In genomic region chr15:22806156-22806555, GRCh38 we compare ENCODE assay signal across 18 cellular contexts. TPM values are rescaled to one million over a fixed set of nuclear protein-coding genes. Genes with fewer than 3 reads are reported as not detected.
DNase-seq lines count a peak whose midpoint lies in the region; ATAC-seq and TF ChIP-seq lines count a peak whose summit lies in the region.
"Had no signal": no experiment of that assay in that cellular context is flagged by ENCODE, and none has a peak within 500 bp of the region (broad histone marks: within the 10 kb centered on the region; RNA-seq: fewer than 3 reads in every experiment).

No MANE protein-coding gene starts in this region.

- intact Hi-C loops in Right ventricle myocardium inferior (cut with DNase I) = no loop called here
- intact Hi-C loops in right cardiac atrium (cut with DNase I) = no loop called here
- intact Hi-C loops in uterus (cut with DNase I; ENCODE audit: low total_unique reads) = no loop called here

- in situ Hi-C loops in GM13976 (cut with MboI; ENCODE audit: low sequenced_read_pairs, unreplicated experiment) = no loop called here

- DNase-seq in Right ventricle myocardium inferior (ENCODE audit: missing footprints) (peak; percentile 5), right cardiac atrium (no peak), foreskin melanocyte (peak; percentile 71), midbrain (lab: John Stamatoyannopoulos, UW) (peak; percentile 71), GM13976 (ENCODE audit: low spot score) (no peak), uterus (no peak), DMS79 (lab: John Stamatoyannopoulos, UW) (no peak)
- DNase-seq in stimulated activated naive CD4-positive, alpha-beta T cell (lab: John Stamatoyannopoulos, UW) = no peak
- DNase-seq: 8988T; CD8-positive, alpha-beta T cell; DND-41; GM23248; HCEC 1CT; KG1; NCI-H1436; NCI-H2029; NCI-H82; PC-9 had no signal

- no peaks in the 10 kb centered on the region for H3K36me3 ChIP-seq in uterus

- 93% methylated on average over 11 of the region's 11 CpGs for WGBS in right cardiac atrium

- H3K4me1 ChIP-seq in right cardiac atrium (ENCODE audit: control insufficient read depth, insufficient read depth, low read length) = peaks cover 4% of the 10 kb centered on the region
- H3K4me1 ChIP-seq in uterus = no peaks in the 10 kb centered on the region

- H3K27me3 ChIP-seq in right cardiac atrium (ENCODE audit: control insufficient read depth, insufficient read depth) = no peaks in the 10 kb centered on the region
- no peaks in the 10 kb centered on the region for H3K27me3 ChIP-seq in uterus

- ATAC-seq in Right ventricle myocardium inferior (no peak), right cardiac atrium (no peak)
- ATAC-seq: CD8-positive, alpha-beta T cell had no signal

- H3K4me3 ChIP-seq in right cardiac atrium (ENCODE audit: low read length) (no peak overlapping the region), uterus (no peak overlapping the region)
- H3K4me3 ChIP-seq: GM23248, PC-9 had no signal

- H3K9me3 ChIP-seq in right cardiac atrium (ENCODE audit: control insufficient read depth, low read length) (no peaks in the 10 kb centered on the region), uterus (no peaks in the 10 kb centered on the region)

- no peak for TF ChIP-seq CTCF in GM13976 (IDR thresholded peaks at IDR 0.05; ENCODE audit: borderline replicate concordance, control extremely low read depth, extremely low read depth, insufficient read depth, missing control alignments)
- no peak for TF ChIP-seq CTCF in uterus (IDR thresholded peaks at IDR 0.05)

- TF ChIP-seq POLR2A in uterus (IDR thresholded peaks at IDR 0.05) = no peak

- H3K27ac ChIP-seq in right cardiac atrium (ENCODE audit: low read length) = no peak overlapping the region
- no peak overlapping the region for H3K27ac ChIP-seq in uterus
- H3K27ac ChIP-seq: GM23248, PC-9 had no signal

RNA-seq across cellular contexts. Expression of gene NIPA1, which starts 19.7 kb away (rescaled TPM):
- total RNA-seq in Right ventricle myocardium inferior (5.4 TPM), right cardiac atrium (1 to 10 TPM; 4.8 to 6.7 (median 5.5) TPM), uterus (1 to 10 TPM; 4.6 to 8.1 (median 6.5) TPM)
- polyA plus RNA-seq in right cardiac atrium = 2.6 TPM

RNA-seq across cellular contexts. Expression of gene NIPA2, which starts 32.3 kb away (rescaled TPM):
- total RNA-seq in Right ventricle myocardium inferior (22.6 TPM), right cardiac atrium (10 to 100 TPM; 19.9 to 29.9 (median 25.0) TPM), uterus (10 to 100 TPM in 3 of 4 donors, 1 to 10 TPM in 1; 6.5 to 61.2 (median 22.1) TPM)
- polyA plus RNA-seq in right cardiac atrium = 9.9 TPM

Comparison
In these comparisons a context has a peak if more than half of its experiments do, and no peak if none do; other contexts are left out.
1. DNase-seq: peak in Right ventricle myocardium inferior (single experiment), foreskin melanocyte (single experiment) and midbrain (single experiment); none in right cardiac atrium (0 of 3), stimulated activated naive CD4-positive, alpha-beta T cell (0 of 6), GM13976 (single experiment), uterus (0 of 2) and DMS79 (single experiment).